ENCODE assay signal across 13 cellular contexts in the genomic region with DNA sequence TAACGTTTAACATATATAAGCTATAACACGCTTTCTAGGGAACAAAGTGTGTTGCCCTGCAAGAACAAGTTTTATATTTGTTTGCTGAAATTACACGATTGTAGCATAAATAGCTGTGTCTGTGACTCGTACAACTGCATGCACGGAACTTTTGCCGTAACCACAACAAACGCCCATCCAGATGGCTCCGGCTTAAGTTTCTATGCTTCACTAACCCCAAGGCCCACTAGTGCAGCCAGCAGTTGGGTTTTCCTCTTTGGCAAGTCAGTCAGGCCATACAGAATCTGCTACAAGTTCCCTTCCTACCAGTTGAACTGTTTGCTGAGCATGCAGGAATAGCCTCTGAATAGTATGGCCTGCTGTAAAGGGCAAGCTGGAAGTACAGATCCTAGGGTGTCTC. TPM values are rescaled to one million over a fixed set of nuclear protein-coding genes. Genes with fewer than 3 reads are reported as not detected.
DNase-seq lines count a peak whose midpoint lies in the region; ATAC-seq, FAIRE-seq and TF ChIP-seq lines count a peak whose summit lies in the region.
"Had no signal": no experiment of that assay in that cellular context is flagged by ENCODE, and none has a peak within 500 bp of the region (broad histone marks: within the 10 kb centered on the region; RNA-seq: fewer than 3 reads in every experiment).

No MANE protein-coding gene starts in this region.

- TF ChIP-seq POLR2A in gastroesophageal sphincter (IDR thresholded peaks at IDR 0.05), result no peak

- peak overlapping the region in 2 of 4 donors; percentile 13 to 69 for H3K27ac ChIP-seq in gastroesophageal sphincter
- H3K27ac ChIP-seq in right atrium auricular region, result no peak overlapping the region
- H3K27ac ChIP-seq: prostate gland, suprapubic skin had no signal

- 47 to 65% methylated on average over 5 to 6 of the region's 8 CpGs for WGBS in gastroesophageal sphincter (ENCODE audit: low coverage in 1 of 2), 2 donors

- no peak for TF ChIP-seq EP300 in gastroesophageal sphincter (IDR thresholded peaks at IDR 0.05)

- no peaks in the 10 kb centered on the region for H3K27me3 ChIP-seq in gastroesophageal sphincter
- H3K27me3 ChIP-seq in right atrium auricular region, result no peaks in the 10 kb centered on the region
- H3K27me3 ChIP-seq: suprapubic skin had no signal

- DNase-seq in D721Med (ENCODE audit: insufficient read length, low spot score), result no peak
- DNase-seq in NCI-H82 treated with DMSO at 0.1 percent for 48 hours (lab: John Stamatoyannopoulos, UW; ENCODE audit: unreplicated experiment), result peak; percentile 78
- DNase-seq in islet precursor cell, result peak; percentile 84
- DNase-seq in activated T-cell treated with anti-CD3 and anti-CD28 coated beads, Interleukin-2, amount 50 U/mL, for 1 hour, result no peak
- no peak for DNase-seq in activated CD4-positive, alpha-beta T cell treated with anti-CD3 and anti-CD28 coated beads, Interleukin-2, amount 50 U/mL, for 1 hour
- DNase-seq in right atrium auricular region (ENCODE audit: low spot score), result no peak
- DNase-seq: activated CD8-positive, alpha-beta T cell treated with anti-CD3 and anti-CD28 coated beads, Interleukin-2, amount 10 ng/mL, durations not matched to agents 7 days and 5 days; COR-L47 had no signal

- ATAC-seq in HG02588 (IDR thresholded peaks at IDR 0.05; ENCODE audit: unreplicated experiment), result peak; percentile 42
- ATAC-seq in gastroesophageal sphincter, result no peak
- ATAC-seq: activated CD8-positive, alpha-beta T cell treated with anti-CD3 and anti-CD28 coated beads, Interleukin-2, amount 10 ng/mL, durations not matched to agents 7 days and 5 days had no signal

- no peak overlapping the region for H3K4me3 ChIP-seq in gastroesophageal sphincter
- no peak overlapping the region for H3K4me3 ChIP-seq in right atrium auricular region
- H3K4me3 ChIP-seq: prostate gland, suprapubic skin had no signal

- H3K9me3 ChIP-seq in gastroesophageal sphincter, result no peaks in the 10 kb centered on the region
- H3K9me3 ChIP-seq in right atrium auricular region, result no peaks in the 10 kb centered on the region
- H3K9me3 ChIP-seq: prostate gland, suprapubic skin had no signal

- peaks cover 2 to 69% (median 8%) of the 10 kb centered on the region in 3 donors for H3K4me1 ChIP-seq in gastroesophageal sphincter
- no peaks in the 10 kb centered on the region for H3K4me1 ChIP-seq in right atrium auricular region
- H3K4me1 ChIP-seq: prostate gland, suprapubic skin had no signal

- TF ChIP-seq CTCF in D721Med (IDR thresholded peaks at IDR 0.05; ENCODE audit: insufficient read depth, missing control alignments), result no peak
- TF ChIP-seq CTCF in gastroesophageal sphincter (IDR thresholded peaks at IDR 0.05), result no peak
- TF ChIP-seq CTCF in right atrium auricular region (IDR thresholded peaks at IDR 0.05), result no peak

- H3K36me3 ChIP-seq in gastroesophageal sphincter, result no peaks in the 10 kb centered on the region
- no peaks in the 10 kb centered on the region for H3K36me3 ChIP-seq in right atrium auricular region
- H3K36me3 ChIP-seq: prostate gland, suprapubic skin had no signal

- FAIRE-seq in D721Med (lab: Jason Lieb, UNC), result peak; percentile 84
- FAIRE-seq: endothelial cell of umbilical vein had no signal

RNA-seq across cellular contexts. Expression of gene CSRP2, which starts 12.1 kb away (rescaled TPM):
- total RNA-seq in gastroesophageal sphincter (100 to 1,000 TPM in 2 of 4 donors, 10 to 100 TPM in 2; 65.8 to 157 (median 111) TPM), right atrium auricular region (10 to 100 TPM in 1 of 2 donors, 1 to 10 TPM in 1; 6.4 to 11.6 TPM)

Comparison
In these comparisons a context has a peak if more than half of its experiments do, and no peak if none do; other contexts are left out.
1. DNase-seq: peak in NCI-H82 treated with DMSO at 0.1 percent for 48 hours (single experiment) and islet precursor cell (single experiment); none in D721Med (single experiment), activated T-cell treated with anti-CD3 and anti-CD28 coated beads, Interleukin-2, amount 50 U/mL, for 1 hour (single experiment), activated CD4-positive, alpha-beta T cell treated with anti-CD3 and anti-CD28 coated beads, Interleukin-2, amount 50 U/mL, for 1 hour (single experiment) and right atrium auricular region (single experiment).
2. RNA of gene CSRP2, which starts 12.1 kb away (total RNA-seq): 65.8 to 157 TPM in gastroesophageal sphincter; 6.4 to 11.6 TPM in right atrium auricular region; every median in the first group is over 4 times any median in the second.